In genomic region chrX:44055638-44056037, GRCh38 we compare ENCODE assay signal across 23 cellular contexts.
"Had no signal": no experiment of that assay in that cellular context is flagged by ENCODE, and none has a peak within 500 bp of the region (broad histone marks: within the 10 kb centered on the region; RNA-seq: fewer than 3 reads in every experiment).

No MANE protein-coding gene starts in this region.

- H3K27ac ChIP-seq: brain microvascular endothelial cell, foreskin keratinocyte, heart left ventricle, spleen, thoracic aorta had no signal

- H3K4me1 ChIP-seq: foreskin keratinocyte, heart left ventricle, spleen had no signal

- H3K4me3 Mint-ChIP-seq: activated B cell treated with CpG ODN at 0.5 μM for 24 hours; activated CD4-positive, alpha-beta T cell treated with anti-CD3 and anti-CD28 coated beads for 36 hours; activated CD8-positive, alpha-beta memory T cell treated with anti-CD3 and anti-CD28 coated beads, Interleukin-2, amount 10 ng/mL, durations not matched to agents 7 days and 5 days; activated CD8-positive, alpha-beta T cell treated with anti-CD3 and anti-CD28 coated beads, Interleukin-2, amount 10 ng/mL, durations not matched to agents 7 days and 5 days; endodermal cell; mesothelial cell of epicardium; naive B cell had no signal

- DNase-seq: activated B cell treated with CpG ODN at 0.5 μM for 24 hours; activated CD4-positive, alpha-beta T cell treated with anti-CD3 and anti-CD28 coated beads for 36 hours; activated CD8-positive, alpha-beta memory T cell treated with anti-CD3 and anti-CD28 coated beads, Interleukin-2, amount 10 ng/mL, durations not matched to agents 7 days and 5 days; activated CD8-positive, alpha-beta T cell treated with anti-CD3 and anti-CD28 coated beads, Interleukin-2, amount 10 ng/mL, durations not matched to agents 7 days and 5 days; activated effector memory CD4-positive, alpha-beta T cell treated with anti-CD3 and anti-CD28 coated beads, Interleukin-2, amount 50 U/mL, for 16 hours; activated naive CD4-positive, alpha-beta T cell treated with anti-CD3 and anti-CD28 coated beads, Interleukin-2, amount 50 U/mL, for 16 hours; brain microvascular endothelial cell; cortex of kidney; endodermal cell; foreskin keratinocyte; heart left ventricle; hypothalamus; naive B cell; posterior cingulate gyrus; right cardiac atrium; spleen; stimulated activated naive CD4-positive, alpha-beta T cell treated with Interleukin-2 at 50 U/mL for 16 hours; SW 1271; T-helper 2 cell; trophoblast cell had no signal

- H3K36me3 ChIP-seq: brain microvascular endothelial cell, heart left ventricle, spleen, thoracic aorta had no signal

- H3K4me3 ChIP-seq: heart left ventricle, spleen, thoracic aorta had no signal

- H3K27me3 ChIP-seq: brain microvascular endothelial cell, foreskin keratinocyte had no signal

- H3K4me1 Mint-ChIP-seq: activated B cell treated with CpG ODN at 0.5 μM for 24 hours, endodermal cell, mesothelial cell of epicardium, naive B cell had no signal

- H3K27ac Mint-ChIP-seq: activated B cell treated with CpG ODN at 0.5 μM for 24 hours; activated CD4-positive, alpha-beta T cell treated with anti-CD3 and anti-CD28 coated beads for 36 hours; activated CD8-positive, alpha-beta memory T cell treated with anti-CD3 and anti-CD28 coated beads, Interleukin-2, amount 10 ng/mL, durations not matched to agents 7 days and 5 days; activated CD8-positive, alpha-beta T cell treated with anti-CD3 and anti-CD28 coated beads, Interleukin-2, amount 10 ng/mL, durations not matched to agents 7 days and 5 days; endodermal cell; mesothelial cell of epicardium; naive B cell had no signal

- ATAC-seq: activated CD8-positive, alpha-beta memory T cell treated with anti-CD3 and anti-CD28 coated beads, Interleukin-2, amount 10 ng/mL, durations not matched to agents 7 days and 5 days; activated CD8-positive, alpha-beta T cell treated with anti-CD3 and anti-CD28 coated beads, Interleukin-2, amount 10 ng/mL, durations not matched to agents 7 days and 5 days; esophagus mucosa; foreskin keratinocyte; heart left ventricle; right cardiac atrium had no signal

- H3K9me3 ChIP-seq: spleen, thoracic aorta had no signal

- H3K27me3 Mint-ChIP-seq: activated CD8-positive, alpha-beta memory T cell treated with anti-CD3 and anti-CD28 coated beads, Interleukin-2, amount 10 ng/mL, durations not matched to agents 7 days and 5 days had no signal

- H3K36me3 Mint-ChIP-seq: activated CD8-positive, alpha-beta memory T cell treated with anti-CD3 and anti-CD28 coated beads, Interleukin-2, amount 10 ng/mL, durations not matched to agents 7 days and 5 days; mesothelial cell of epicardium; naive B cell had no signal
